ENCODE assay signal across 27 cellular contexts in genomic region chrX:94942603-94943002, GRCh38.
"Had no signal": no experiment of that assay in that cellular context is flagged by ENCODE, and none has a peak within 500 bp of the region (broad histone marks: within the 10 kb centered on the region; RNA-seq: fewer than 3 reads in every experiment).

No MANE protein-coding gene starts in this region.

- H3K4me3 Mint-ChIP-seq: activated CD4-positive, alpha-beta T cell treated with anti-CD3 and anti-CD28 coated beads, Interleukin-2, amount 10 ng/mL, durations not matched to agents 7 days and 5 days; activated CD8-positive, alpha-beta T cell treated with anti-CD3 and anti-CD28 coated beads, Interleukin-2, amount 10 ng/mL, durations not matched to agents 7 days and 5 days; activated naive CD4-positive, alpha-beta T cell treated with anti-CD3 and anti-CD28 coated beads, Interleukin-2, amount 50 U/mL, for 24 hours; activated naive CD8-positive, alpha-beta T cell treated with anti-CD3 and anti-CD28 coated beads, Interleukin-2, amount 10 ng/mL, durations not matched to agents 7 days and 5 days; activated T-cell treated with anti-CD3 and anti-CD28 coated beads, Interleukin-2, amount 50 U/mL, for 24 hours had no signal

- H3K27me3 Mint-ChIP-seq: activated CD4-positive, alpha-beta T cell treated with anti-CD3 and anti-CD28 coated beads, Interleukin-2, amount 10 ng/mL, durations not matched to agents 7 days and 5 days; activated naive CD4-positive, alpha-beta T cell treated with anti-CD3 and anti-CD28 coated beads, Interleukin-2, amount 50 U/mL, for 24 hours; activated naive CD8-positive, alpha-beta T cell treated with anti-CD3 and anti-CD28 coated beads, Interleukin-2, amount 10 ng/mL, durations not matched to agents 7 days and 5 days had no signal

- DNase-seq: activated CD4-positive, alpha-beta T cell treated with anti-CD3 and anti-CD28 coated beads, Interleukin-2, amount 10 ng/mL, durations not matched to agents 7 days and 5 days; activated CD4-positive, alpha-beta T cell treated with anti-CD3 and anti-CD28 coated beads, Interleukin-2, amount 50 U/mL, for 48 hours; activated CD8-positive, alpha-beta T cell treated with anti-CD3 and anti-CD28 coated beads, Interleukin-2, amount 10 ng/mL, durations not matched to agents 7 days and 5 days; activated gamma-delta T cell; activated naive CD4-positive, alpha-beta T cell treated with Interleukin-2 at 50 U/mL for 16 hours; activated naive CD8-positive, alpha-beta T cell treated with anti-CD3 and anti-CD28 coated beads, Interleukin-2, amount 10 ng/mL, durations not matched to agents 7 days and 5 days; activated T-cell treated with anti-CD3 and anti-CD28 coated beads, Interleukin-2, amount 50 U/mL, for 24 hours; amygdala; NCI-H1092 treated with DMSO at 0.1 percent for 48 hours; NCI-H1417 treated with DMSO at 0.1 percent for 48 hours; NCI-H1930; NCI-H2081 treated with DMSO at 0.1 percent for 48 hours; NCI-H2171 treated with DMSO at 0.1 percent for 48 hours; NCI-H2227 treated with DMSO at 0.1 percent for 48 hours; NCI-H446; NCI-H510A treated with DMSO at 0.1 percent for 48 hours; NCI-H526 treated with DMSO at 0.1 percent for 48 hours; NCI-H774; SHP77; SJCRH30; T1000 had no signal

- H3K36me3 ChIP-seq: ascending aorta, cardiac muscle cell, SJCRH30 had no signal

- H3K36me3 Mint-ChIP-seq: activated naive CD4-positive, alpha-beta T cell treated with anti-CD3 and anti-CD28 coated beads, Interleukin-2, amount 50 U/mL, for 24 hours; activated naive CD8-positive, alpha-beta T cell treated with anti-CD3 and anti-CD28 coated beads, Interleukin-2, amount 10 ng/mL, durations not matched to agents 7 days and 5 days had no signal

- H3K27ac Mint-ChIP-seq: activated CD4-positive, alpha-beta T cell treated with anti-CD3 and anti-CD28 coated beads, Interleukin-2, amount 10 ng/mL, durations not matched to agents 7 days and 5 days; activated CD8-positive, alpha-beta T cell treated with anti-CD3 and anti-CD28 coated beads, Interleukin-2, amount 10 ng/mL, durations not matched to agents 7 days and 5 days; activated naive CD4-positive, alpha-beta T cell treated with anti-CD3 and anti-CD28 coated beads, Interleukin-2, amount 50 U/mL, for 24 hours; activated naive CD8-positive, alpha-beta T cell treated with anti-CD3 and anti-CD28 coated beads, Interleukin-2, amount 10 ng/mL, durations not matched to agents 7 days and 5 days; activated T-cell treated with anti-CD3 and anti-CD28 coated beads, Interleukin-2, amount 50 U/mL, for 24 hours; activated T-helper 2 cell treated with anti-CD3 and anti-CD28 coated beads, Interferon-gamma antibody, Interleukin-2, Interleukin-4, amounts not matched to agents 10 μg/mL and 5 μg/mL and 100 μg/mL, durations not matched to agents 14 hours and 24 hours and 36 hours had no signal

- H3K9me3 ChIP-seq: ascending aorta, SJCRH30 had no signal

- H3K4me3 ChIP-seq: ascending aorta, cardiac muscle cell, K562, SJCRH30, SK-N-MC had no signal

- H3K9me3 Mint-ChIP-seq: activated CD4-positive, alpha-beta T cell treated with anti-CD3 and anti-CD28 coated beads, Interleukin-2, amount 10 ng/mL, durations not matched to agents 7 days and 5 days; activated naive CD8-positive, alpha-beta T cell treated with anti-CD3 and anti-CD28 coated beads, Interleukin-2, amount 10 ng/mL, durations not matched to agents 7 days and 5 days; activated T-cell treated with anti-CD3 and anti-CD28 coated beads, Interleukin-2, amount 50 U/mL, for 24 hours had no signal

- H3K27ac ChIP-seq: ascending aorta, cardiac muscle cell, SJCRH30, SK-N-MC had no signal

- H3K4me1 Mint-ChIP-seq: activated CD4-positive, alpha-beta T cell treated with anti-CD3 and anti-CD28 coated beads, Interleukin-2, amount 10 ng/mL, durations not matched to agents 7 days and 5 days; activated naive CD4-positive, alpha-beta T cell treated with anti-CD3 and anti-CD28 coated beads, Interleukin-2, amount 50 U/mL, for 24 hours; activated naive CD8-positive, alpha-beta T cell treated with anti-CD3 and anti-CD28 coated beads, Interleukin-2, amount 10 ng/mL, durations not matched to agents 7 days and 5 days had no signal

- H3K27me3 ChIP-seq: ascending aorta, cardiac muscle cell, SJCRH30 had no signal

- H3K4me1 ChIP-seq: ascending aorta, SJCRH30 had no signal
